Comparison of ENCODE assay signal across 20 cellular contexts in the genomic region with DNA sequence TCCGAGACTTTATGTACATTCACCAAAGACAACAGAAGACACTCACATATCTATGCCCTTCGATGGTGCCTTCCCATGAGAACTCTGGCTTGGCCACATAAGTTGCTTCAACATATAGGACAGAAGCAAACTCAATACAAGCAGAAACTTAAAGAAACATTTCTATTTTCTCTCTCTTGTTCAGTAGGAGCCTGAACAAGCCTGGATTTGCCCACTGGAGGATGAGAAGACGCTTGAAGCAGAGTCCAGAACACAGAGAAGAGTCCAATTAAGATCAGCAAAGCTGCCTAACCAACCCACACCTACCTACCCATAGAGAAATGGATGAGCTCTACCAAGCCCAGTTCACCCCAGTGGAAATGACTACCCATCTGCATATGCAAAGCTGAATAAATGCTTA.
A peak's percentile ranks its signal among the peaks of the same experiment; 100 is the strongest.
DNase-seq lines count a peak whose midpoint lies in the region; ATAC-seq and TF ChIP-seq lines count a peak whose summit lies in the region.
"Had no signal": no experiment of that assay in that cellular context is flagged by ENCODE, and none has a peak within 500 bp of the region (broad histone marks: within the 10 kb centered on the region; RNA-seq: fewer than 3 reads in every experiment).

No MANE protein-coding gene starts in this region.

- ATAC-seq in RWPE2 (ENCODE audit: low read depth) = peak; percentile 48; the same call in 1 of the 3 replicates
- ATAC-seq: GM12878, K562 had no signal

- H3K27ac ChIP-seq in RWPE2 (ENCODE audit: poor library complexity, severe bottlenecking) = peak overlapping the region; percentile 10
- H3K27ac ChIP-seq in mesendoderm (ENCODE audit: low read depth, low read length) = no peak overlapping the region
- H3K27ac ChIP-seq in ovary = no peak overlapping the region
- H3K27ac ChIP-seq in Karpas-422 (ENCODE audit: low read length) = no peak overlapping the region
- H3K27ac ChIP-seq: C4-2B, GM23248 had no signal

- no peak overlapping the region for H4K8ac ChIP-seq in mesendoderm (ENCODE audit: low read depth, low read length)

- DNase-seq in DMS79 (lab: John Stamatoyannopoulos, UW) (peak; percentile 1), RWPE2 (ENCODE audit: low spot score) (no peak), epithelial cell of esophagus (ENCODE audit: low read depth) (peak; percentile 79), mesendoderm (no peak), T-helper 2 cell (no peak), ovary (no peak), Karpas-422 (no peak)
- DNase-seq in activated CD8-positive, alpha-beta memory T cell treated with anti-CD3 and anti-CD28 coated beads for 24 hours = no peak
- DNase-seq: AML-193; Caco-2; CD4-positive, alpha-beta T cell; DMS153; DND-41; EL; HCEC 1CT; IMR-90 had no signal

- no peak overlapping the region for H3K23ac ChIP-seq in mesendoderm (ENCODE audit: low read length)

- no peak overlapping the region for H2BK15ac ChIP-seq in mesendoderm (replicated peaks; ENCODE audit: low read depth)

- whole genome bisulfite sequencing in mesendoderm (ENCODE audit: extremely low coverage, insufficient coverage, low lambda C conversion rate) = no CpG with 5 or more reads among the region's 3 CpGs
- WGBS in ovary, 3 donors = 86 to 93% (median 92%) methylated on average over 3 of the region's 3 CpGs

- H4K5ac ChIP-seq in mesendoderm (ENCODE audit: low read length) = no peak overlapping the region

- H3K79me2 ChIP-seq in mesendoderm (ENCODE audit: control insufficient read depth, insufficient read depth, low read length) = no peaks in the 10 kb centered on the region
- no peaks in the 10 kb centered on the region for H3K79me2 ChIP-seq in Karpas-422 (ENCODE audit: low read length)

- no peaks in the 10 kb centered on the region for H3K79me1 ChIP-seq in mesendoderm (ENCODE audit: low read length)

- no peak overlapping the region for H2AFZ ChIP-seq in Karpas-422 (ENCODE audit: low read length)
- H2AFZ ChIP-seq: GM23248 had no signal

- TF ChIP-seq EP300 in ovary (IDR thresholded peaks at IDR 0.05) = no peak

- no peaks in the 10 kb centered on the region for H3K9me2 ChIP-seq in Karpas-422 (replicated peaks; ENCODE audit: insufficient read depth, low read length)

- H3K9ac ChIP-seq in mesendoderm (ENCODE audit: low read length) (no peak overlapping the region), Karpas-422 (ENCODE audit: low read length) (no peak overlapping the region)
- H3K9ac ChIP-seq: GM23248 had no signal

- H3K9me3 ChIP-seq in RWPE2 (ENCODE audit: severe bottlenecking) (no peaks in the 10 kb centered on the region), ovary (no peaks in the 10 kb centered on the region), Karpas-422 (ENCODE audit: low read length) (no peaks in the 10 kb centered on the region)
- H3K9me3 ChIP-seq: Caco-2 had no signal

- no peaks in the 10 kb centered on the region for H4K20me1 ChIP-seq in Karpas-422 (ENCODE audit: insufficient read depth, low read depth, low read length)

- no peak overlapping the region for H2BK5ac ChIP-seq in mesendoderm (ENCODE audit: low read length)

- H3K27me3 ChIP-seq in RWPE2 (ENCODE audit: insufficient read depth, poor library complexity, severe bottlenecking) = no peaks in the 10 kb centered on the region
- no peaks in the 10 kb centered on the region for H3K27me3 ChIP-seq in mesendoderm (ENCODE audit: insufficient read depth, low read length, poor library complexity)
- no peaks in the 10 kb centered on the region for H3K27me3 ChIP-seq in ovary
- H3K27me3 ChIP-seq in Karpas-422 (ENCODE audit: low read length) = no peaks in the 10 kb centered on the region

- H3K4me3 ChIP-seq in RWPE2 (ENCODE audit: severe bottlenecking) (no peak overlapping the region), epithelial cell of esophagus (ENCODE audit: low read length) (no peak overlapping the region), mesendoderm (ENCODE audit: low read length) (no peak overlapping the region), ovary (no peak overlapping the region), Karpas-422 (ENCODE audit: low read length) (no peak overlapping the region)
- H3K4me3 ChIP-seq: GM12878, GM23248, K562 had no signal

- intact Hi-C loops in ovary (cut with DNase I) = no loop called here

- H3K18ac ChIP-seq in mesendoderm (ENCODE audit: low read length) = peak overlapping the region; percentile 18

- no peak for TF ChIP-seq POLR2A in ovary (IDR thresholded peaks at IDR 0.05)

- H3K4me2 ChIP-seq in mesendoderm (ENCODE audit: low read length) (no peak overlapping the region), Karpas-422 (ENCODE audit: low read depth, low read length, poor library complexity, severe bottlenecking) (no peak overlapping the region)

- no peak overlapping the region for H3K4ac ChIP-seq in mesendoderm (ENCODE audit: low read depth, low read length)

- H2AK5ac ChIP-seq in mesendoderm (ENCODE audit: low read length) = no peak overlapping the region

- no peak overlapping the region for H3K56ac ChIP-seq in mesendoderm (ENCODE audit: low read length)

- H3K36me3 ChIP-seq in RWPE2 (ENCODE audit: low read depth) (no peaks in the 10 kb centered on the region), mesendoderm (ENCODE audit: control insufficient read depth, insufficient read depth, low read length) (no peaks in the 10 kb centered on the region), ovary (no peaks in the 10 kb centered on the region), Karpas-422 (ENCODE audit: insufficient read depth, low read length) (no peaks in the 10 kb centered on the region)

- H2BK120ac ChIP-seq in mesendoderm (ENCODE audit: low read depth, low read length) = no peak overlapping the region

- H3K4me1 ChIP-seq in RWPE2 (ENCODE audit: insufficient read depth, poor library complexity, severe bottlenecking) (peaks cover 26% of the 10 kb centered on the region), mesendoderm (ENCODE audit: control insufficient read depth, low read depth, low read length) (no peaks in the 10 kb centered on the region), ovary (ENCODE audit: insufficient read depth) (no peaks in the 10 kb centered on the region), Karpas-422 (ENCODE audit: low read length) (no peaks in the 10 kb centered on the region)

- TF ChIP-seq CTCF in RWPE2 (IDR thresholded peaks at IDR 0.05; ENCODE audit: poor library complexity, severe bottlenecking) = no peak
- TF ChIP-seq CTCF in epithelial cell of esophagus (IDR thresholded peaks at IDR 0.05; ENCODE audit: insufficient read depth, low read depth, low read length, missing control alignments) = no peak
- no peak for TF ChIP-seq CTCF in ovary (IDR thresholded peaks at IDR 0.05)

Comparison
In these comparisons a context has a peak if more than half of its experiments do, and no peak if none do; other contexts are left out.
1. DNase-seq: peak in DMS79 (single experiment) and epithelial cell of esophagus (single experiment); none in RWPE2 (single experiment), mesendoderm (single experiment), T-helper 2 cell (0 of 5), activated CD8-positive, alpha-beta memory T cell treated with anti-CD3 and anti-CD28 coated beads for 24 hours (single experiment), ovary (0 of 5) and Karpas-422 (single experiment).